In the genomic region with DNA sequence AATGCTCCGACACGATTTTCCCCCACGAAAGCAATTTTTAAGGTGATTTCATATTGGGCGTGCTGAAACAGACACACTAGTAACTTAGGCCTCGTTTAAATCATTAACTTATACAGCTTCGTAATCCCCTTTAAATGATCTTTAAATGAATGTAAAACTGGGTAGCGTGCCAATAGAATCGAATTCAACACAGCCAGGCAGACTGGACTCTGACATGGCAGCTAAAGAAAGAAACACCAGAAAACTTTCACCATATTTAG, we compare ENCODE assay signal across 7 cellular contexts. TPM values are rescaled to one million over a fixed set of nuclear protein-coding genes. Genes with fewer than 3 reads are reported as not detected.
DNase-seq lines count a peak whose midpoint lies in the region; TF ChIP-seq lines count a peak whose summit lies in the region.

No MANE protein-coding gene starts in this region.

- TF ChIP-seq CTCF in HEK293 (tag by site-specific recombination; IDR thresholded peaks at IDR 0.05): no peak
- no peak for TF ChIP-seq CTCF in spleen (IDR thresholded peaks at IDR 0.05 in 8 of 11, conservative IDR thresholded peaks at IDR 0.05 in 3 of 11)

- WGBS in spleen, 5 donors: 27 to 38% (median 36%) methylated on average over 8 of the region's 8 CpGs

- TF ChIP-seq POLR2A in spleen (IDR thresholded peaks at IDR 0.05): no peak

- peak overlapping the region; percentile 71 for H3K27ac Mint-ChIP-seq in activated T-helper 1 cell treated with anti-CD3 and anti-CD28 coated beads, Interleukin-12 subunit alpha, Interleukin-12 subunit beta, Interleukin-2, Interleukin-4 antibody, amounts not matched to agents 30 ng/mL and 10 ng/mL and 1 ng/mL, durations not matched to agents 14 hours and 24 hours and 36 hours

- CTCF ChIA-PET in HEK293 (lab: Yijun Ruan, JAX): interaction anchor here (0.8 kb wide), 1 partner anchor 87 kb away, joined by 3 read pairs; no protein-coding TSS in a partner anchor

- H3K4me1 Mint-ChIP-seq in activated T-helper 1 cell treated with anti-CD3 and anti-CD28 coated beads, Interleukin-12 subunit alpha, Interleukin-12 subunit beta, Interleukin-2, Interleukin-4 antibody, amounts not matched to agents 30 ng/mL and 10 ng/mL and 1 ng/mL, durations not matched to agents 14 hours and 24 hours and 36 hours (ENCODE audit: low read depth): peaks cover 38% of the 10 kb centered on the region

- DNase-seq in activated T-helper 1 cell treated with anti-CD3 and anti-CD28 coated beads, Interleukin-12 subunit alpha, Interleukin-12 subunit beta, Interleukin-2, Interleukin-4 antibody, amounts not matched to agents 30 ng/mL and 10 ng/mL and 1 ng/mL, durations not matched to agents 14 hours and 24 hours and 36 hours (ENCODE audit: low spot score): no peak
- DNase-seq in spleen: no peak
- no peak for DNase-seq in NCI-H2171 treated with DMSO at 0.1 percent for 48 hours (lab: John Stamatoyannopoulos, UW)
- DNase-seq in NCI-H1436 (lab: John Stamatoyannopoulos, UW): no peak
- DNase-seq in nucleus accumbens (lab: John Stamatoyannopoulos, UW): no peak

- POLR2A ChIA-PET in HEK293 (lab: Yijun Ruan, JAX): interaction anchor here (0.7 to 1.4 kb wide), 2 partner anchors 10 to 125 kb away, joined by 3 to 4 read pairs; no protein-coding TSS in a partner anchor

- H3K9me3 ChIP-seq in HEK293 (ENCODE audit: control insufficient read depth, insufficient read depth, low read depth, low read length) (no peaks in the 10 kb centered on the region), iPS-18c (ENCODE audit: control insufficient read depth, insufficient read depth, low read length) (peaks cover 4% of the 10 kb centered on the region), spleen (peaks cover 4 to 18% (median 7%) of the 10 kb centered on the region in 8 donors)

- H3K4me1 ChIP-seq in HEK293 (ENCODE audit: control insufficient read depth, insufficient read depth, low read length) (peaks cover 5% of the 10 kb centered on the region), spleen (peaks cover 14 to 74% (median 54%) of the 10 kb centered on the region in 6 donors)

- H3K4me3 ChIP-seq in HEK293 (ENCODE audit: low read depth, low read length) (peak overlapping the region; percentile 53), iPS-18c (ENCODE audit: insufficient read depth, low read depth, low read length) (peak overlapping the region; percentile 58), spleen (peak overlapping the region; percentile 21 to 75 (median 48))

- H3K9me3 Mint-ChIP-seq in activated T-helper 1 cell treated with anti-CD3 and anti-CD28 coated beads, Interleukin-12 subunit alpha, Interleukin-12 subunit beta, Interleukin-2, Interleukin-4 antibody, amounts not matched to agents 30 ng/mL and 10 ng/mL and 1 ng/mL, durations not matched to agents 14 hours and 24 hours and 36 hours: peaks cover 3% of the 10 kb centered on the region

- H3K36me3 Mint-ChIP-seq in activated T-helper 1 cell treated with anti-CD3 and anti-CD28 coated beads, Interleukin-12 subunit alpha, Interleukin-12 subunit beta, Interleukin-2, Interleukin-4 antibody, amounts not matched to agents 30 ng/mL and 10 ng/mL and 1 ng/mL, durations not matched to agents 14 hours and 24 hours and 36 hours (ENCODE audit: low read depth): peaks cover 25% of the 10 kb centered on the region

- intact Hi-C loops in activated T-helper 1 cell treated with anti-CD3 and anti-CD28 coated beads, Interleukin-12 subunit alpha, Interleukin-12 subunit beta, Interleukin-2, Interleukin-4 antibody, amounts not matched to agents 30 ng/mL and 10 ng/mL and 1 ng/mL, durations not matched to agents 14 hours and 24 hours and 36 hours (cut with micrococcal nuclease): no loop called here
- intact Hi-C loops in spleen (cut with DNase I; ENCODE audit: low total_unique reads): no loop called here

- peaks cover 0 to 88% (median 24%) of the 10 kb centered on the region in 7 donors for H3K27me3 ChIP-seq in spleen (replicated peaks in 1 of 7)

- H3K27ac ChIP-seq in HEK293 (ENCODE audit: extremely low read depth, low read depth, low read length) (peak overlapping the region; percentile 97), spleen (peak overlapping the region; percentile 83 to 96 (median 92))

- H3K36me3 ChIP-seq in HEK293 (ENCODE audit: control insufficient read depth in 2 of 2, insufficient read depth in 1 of 2, low read length in 2 of 2) (peaks cover 0 to 18% of the 10 kb centered on the region in 2 experiments; a peak in 1 of 3 replicates), spleen (no peaks in the 10 kb centered on the region)

- H3K4me3 Mint-ChIP-seq in activated T-helper 1 cell treated with anti-CD3 and anti-CD28 coated beads, Interleukin-12 subunit alpha, Interleukin-12 subunit beta, Interleukin-2, Interleukin-4 antibody, amounts not matched to agents 30 ng/mL and 10 ng/mL and 1 ng/mL, durations not matched to agents 14 hours and 24 hours and 36 hours: peak overlapping the region; percentile 70

- H3K27me3 Mint-ChIP-seq in activated T-helper 1 cell treated with anti-CD3 and anti-CD28 coated beads, Interleukin-12 subunit alpha, Interleukin-12 subunit beta, Interleukin-2, Interleukin-4 antibody, amounts not matched to agents 30 ng/mL and 10 ng/mL and 1 ng/mL, durations not matched to agents 14 hours and 24 hours and 36 hours (ENCODE audit: insufficient read depth): peaks cover 31% of the 10 kb centered on the region

TF ChIP-seq in HEK293, 187 proteins besides CTCF, POLR2A, EP300 and RAD21 (continues in another document):
- TF ChIP-seq ZNF155 (tag by site-specific recombination; IDR thresholded peaks at IDR 0.05): no peak
- TF ChIP-seq, protein P1, sequence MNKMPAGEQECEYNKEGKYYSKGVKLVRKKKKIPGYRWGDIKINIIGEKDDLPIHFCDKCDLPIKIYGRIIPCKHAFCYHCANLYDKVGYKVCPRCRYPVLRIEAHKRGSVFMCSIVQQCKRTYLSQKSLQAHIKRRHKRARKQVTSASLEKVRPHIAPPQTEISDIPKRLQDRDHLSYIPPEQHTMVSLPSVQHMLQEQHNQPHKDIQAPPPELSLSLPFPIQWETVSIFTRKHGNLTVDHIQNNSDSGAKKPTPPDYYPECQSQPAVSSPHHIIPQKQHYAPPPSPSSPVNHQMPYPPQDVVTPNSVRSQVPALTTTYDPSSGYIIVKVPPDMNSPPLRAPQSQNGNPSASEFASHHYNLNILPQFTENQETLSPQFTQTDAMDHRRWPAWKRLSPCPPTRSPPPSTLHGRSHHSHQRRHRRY (tag by site-specific recombination; IDR thresholded peaks at IDR 0.05): no peak
- no peak for TF ChIP-seq ZNF10 (tag by site-specific recombination; IDR thresholded peaks at IDR 0.05)
- no peak for TF ChIP-seq ZNF768 (tag by site-specific recombination; IDR thresholded peaks at IDR 0.05)
- no peak for TF ChIP-seq ZNF544 (tag by site-specific recombination; IDR thresholded peaks at IDR 0.05)
- TF ChIP-seq ZNF292 (tag by site-specific recombination; IDR thresholded peaks at IDR 0.05; ENCODE audit: borderline replicate concordance, low read depth): no peak
- TF ChIP-seq ZNF2 (tag by site-specific recombination; IDR thresholded peaks at IDR 0.05): 0 out of 2 replicates have a peak, but pooled peaks have one; percentile 8
- TF ChIP-seq ZXDB (tag by site-specific recombination; IDR thresholded peaks at IDR 0.05): no peak
- no peak for TF ChIP-seq ZNF426 (tag by site-specific recombination; IDR thresholded peaks at IDR 0.05)
- TF ChIP-seq ZNF629 (tag by site-specific recombination; IDR thresholded peaks at IDR 0.05): no peak
- 0 out of 2 replicates have a peak, but pooled peaks have one; percentile 30 for TF ChIP-seq ZNF664 (tag by site-specific recombination; IDR thresholded peaks at IDR 0.05)
- TF ChIP-seq ZNF335 (tag by site-specific recombination; conservative IDR thresholded peaks at IDR 0.05): no peak; the same call in 1 of the 2 replicates
- TF ChIP-seq ZNF23 (tag by site-specific recombination; IDR thresholded peaks at IDR 0.05; ENCODE audit: borderline replicate concordance): no peak
- TF ChIP-seq, protein P2, sequence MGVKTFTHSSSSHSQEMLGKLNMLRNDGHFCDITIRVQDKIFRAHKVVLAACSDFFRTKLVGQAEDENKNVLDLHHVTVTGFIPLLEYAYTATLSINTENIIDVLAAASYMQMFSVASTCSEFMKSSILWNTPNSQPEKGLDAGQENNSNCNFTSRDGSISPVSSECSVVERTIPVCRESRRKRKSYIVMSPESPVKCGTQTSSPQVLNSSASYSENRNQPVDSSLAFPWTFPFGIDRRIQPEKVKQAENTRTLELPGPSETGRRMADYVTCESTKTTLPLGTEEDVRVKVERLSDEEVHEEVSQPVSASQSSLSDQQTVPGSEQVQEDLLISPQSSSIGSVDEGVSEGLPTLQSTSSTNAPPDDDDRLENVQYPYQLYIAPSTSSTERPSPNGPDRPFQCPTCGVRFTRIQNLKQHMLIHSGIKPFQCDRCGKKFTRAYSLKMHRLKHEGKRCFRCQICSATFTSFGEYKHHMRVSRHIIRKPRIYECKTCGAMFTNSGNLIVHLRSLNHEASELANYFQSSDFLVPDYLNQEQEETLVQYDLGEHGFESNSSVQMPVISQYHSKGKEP (tag by site-specific recombination; IDR thresholded peaks at IDR 0.05): no peak
- no peak for TF ChIP-seq ZNF558 (tag by site-specific recombination; IDR thresholded peaks at IDR 0.05)
- TF ChIP-seq ZFHX2 (tag by site-specific recombination; conservative IDR thresholded peaks at IDR 0.05): no peak
- TF ChIP-seq ZIC2 (tag by site-specific recombination; IDR thresholded peaks at IDR 0.05): no peak
- TF ChIP-seq RBAK (tag by site-specific recombination; IDR thresholded peaks at IDR 0.05): no peak
- TF ChIP-seq ZNF366 (tag by site-specific recombination; conservative IDR thresholded peaks at IDR 0.05): 0 out of 2 replicates have a peak, but pooled peaks have one; percentile 5
- no peak for TF ChIP-seq ZNF707 (tag by site-specific recombination; IDR thresholded peaks at IDR 0.05)

RNA-seq across cellular contexts. Expression of a gene that starts 2.4 kb away (rescaled TPM):
- total RNA-seq in activated T-helper 1 cell treated with anti-CD3 and anti-CD28 coated beads, Interleukin-12 subunit alpha, Interleukin-12 subunit beta, Interleukin-2, Interleukin-4 antibody, amounts not matched to agents 30 ng/mL and 10 ng/mL and 1 ng/mL, durations not matched to agents 14 hours and 24 hours and 36 hours: 301 and 306 TPM in 2 replicates
- 100 to 1,000 TPM in 4 of 7 donors, 10 to 100 TPM in 3; 80.4 to 343 (median 109) TPM for total RNA-seq in spleen
- polyA plus RNA-seq in spleen: 10 to 100 TPM; 42.8 to 73.9 (median 59.7) TPM
